ENCODE assay signal across 8 cellular contexts in the genomic region with DNA sequence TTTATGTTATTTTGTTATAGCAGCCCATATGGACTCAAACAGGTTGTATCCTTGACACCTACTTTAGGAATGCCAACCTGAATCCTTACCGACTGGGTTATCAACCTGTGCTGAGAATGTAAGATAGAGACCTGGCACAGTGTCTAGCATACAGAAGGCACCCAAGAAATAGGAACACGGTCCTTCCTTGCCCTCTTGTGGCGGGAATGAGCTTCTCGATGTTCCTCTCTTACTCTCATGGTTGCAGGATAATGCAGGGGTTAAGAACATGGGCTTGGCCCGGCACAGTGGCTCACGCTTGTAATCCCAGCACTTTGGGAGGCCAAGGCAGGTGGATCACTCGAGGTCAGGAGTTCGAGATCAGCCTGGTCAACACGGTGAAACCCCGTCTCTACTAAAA. TPM values are rescaled to one million over a fixed set of nuclear protein-coding genes. Genes with fewer than 3 reads are reported as not detected.
DNase-seq lines count a peak whose midpoint lies in the region; ATAC-seq and TF ChIP-seq lines count a peak whose summit lies in the region.
"Had no signal": no experiment of that assay in that cellular context is flagged by ENCODE, and none has a peak within 500 bp of the region (broad histone marks: within the 10 kb centered on the region; RNA-seq: fewer than 3 reads in every experiment).

No MANE protein-coding gene starts in this region.

- no peak for TF ChIP-seq POLR2A in sigmoid colon (IDR thresholded peaks at IDR 0.05)

- peak; percentile 65 for TF ChIP-seq CTCF in PC-3 (conservative IDR thresholded peaks at IDR 0.05; ENCODE audit: low read depth, low read length)
- TF ChIP-seq CTCF in sigmoid colon (IDR thresholded peaks at IDR 0.05), result peak in 3 of 4 experiments; percentile 23 to 34 (median 33)

- DNase-seq in HCEC 1CT (peak; percentile 45), PC-3 (peak; percentile 69), fibroblast of the conjunctiva (ENCODE audit: low read depth) (peak; percentile 28), sigmoid colon (no peak), SHP77 treated with DMSO at 0.1 percent for 48 hours (lab: John Stamatoyannopoulos, UW) (no peak), NK-92 (lab: John Stamatoyannopoulos, UW; ENCODE audit: unreplicated experiment) (no peak)
- no peak for DNase-seq in activated CD8-positive, alpha-beta memory T cell treated with anti-CD3 and anti-CD28 coated beads for 24 hours

- CTCF ChIA-PET in PC-3 (lab: Charles Lee), result interaction anchor here (0.6 to 1.2 kb wide), 2 partner anchors 51 to 428 kb away, joined by 3 to 6 read pairs; a partner anchor contains a TSS

- no peaks in the 10 kb centered on the region for H4K20me1 ChIP-seq in PC-3 (ENCODE audit: low read length)

- H3K4me2 ChIP-seq in PC-3 (ENCODE audit: low read length), result no peak overlapping the region

- H3K79me2 ChIP-seq in PC-3 (ENCODE audit: low read length), result peaks cover 6% of the 10 kb centered on the region

- no peaks in the 10 kb centered on the region for H3K27me3 ChIP-seq in PC-3 (ENCODE audit: low read length)
- H3K27me3 ChIP-seq in sigmoid colon, result no peaks in the 10 kb centered on the region

- H3K36me3 ChIP-seq in PC-3 (ENCODE audit: low read depth, low read length) (peaks cover 33% of the 10 kb centered on the region), sigmoid colon (peaks cover 8 to 67% (median 22%) of the 10 kb centered on the region in 4 donors)

- BruUV-seq in PC-3 (replicated peaks; lab: Mats Ljungman, UMichigan), result no TSS peak

- no peak for TF ChIP-seq EP300 in sigmoid colon (IDR thresholded peaks at IDR 0.05)

- POLR2A ChIA-PET in PC-3 (lab: Charles Lee; ENCODE audit: unreplicated experiment), result interaction anchor here (0.6 kb wide), 1 partner anchor 139 kb away, joined by 3 read pairs; no protein-coding TSS in a partner anchor

- H3K4me3 ChIP-seq in PC-3 (ENCODE audit: low read length), result no peak overlapping the region
- no peak overlapping the region for H3K4me3 ChIP-seq in sigmoid colon

- H3K4me1 ChIP-seq in PC-3 (ENCODE audit: insufficient read depth, low read length) (no peaks in the 10 kb centered on the region), sigmoid colon (no peaks in the 10 kb centered on the region)

- H2AFZ ChIP-seq in PC-3 (ENCODE audit: low read length), result no peak overlapping the region

- H3K9ac ChIP-seq in PC-3 (ENCODE audit: low read length), result no peak overlapping the region

- H3K27ac ChIP-seq in PC-3 (ENCODE audit: low read length), result no peak overlapping the region
- H3K27ac ChIP-seq in sigmoid colon, result no peak overlapping the region

- intact Hi-C loops in PC-3 (cut with micrococcal nuclease) (no loop called here), sigmoid colon (cut with DNase I) (no loop called here)

- H3K9me2 ChIP-seq in PC-3 (replicated peaks; ENCODE audit: low read length), result no peaks in the 10 kb centered on the region

- H3F3A ChIP-seq in PC-3 (ENCODE audit: low read length, unreplicated experiment), result no peaks in the 10 kb centered on the region

- H3K9me3 ChIP-seq in PC-3 (ENCODE audit: low read length), result no peaks in the 10 kb centered on the region
- H3K9me3 ChIP-seq in sigmoid colon, result no peaks in the 10 kb centered on the region

- ATAC-seq in PC-3, result peak; percentile 85

- 20 to 57% methylated on average over 10 of the region's 10 CpGs for WGBS in sigmoid colon, 2 donors

RNA-seq across cellular contexts. Expression of a gene that starts 6.5 kb away (rescaled TPM):
- total RNA-seq in PC-3 (2014; rRNA removed), result 35.4 and 36.1 TPM in 2 replicates
- 10 to 100 TPM; 12.5 to 25.8 (median 14.5) TPM for total RNA-seq in sigmoid colon
- polyA plus RNA-seq in sigmoid colon, result 10 to 100 TPM in 1 of 3 donors, 1 to 10 TPM in 2; 7.9 to 11.6 (median 8.4) TPM

RNA-seq across cellular contexts. Expression of a gene that starts 29.3 kb away (rescaled TPM):
- total RNA-seq in PC-3 (2014; rRNA removed), result 6.4 and 7.6 TPM in 2 replicates
- total RNA-seq in sigmoid colon, result under 1 TPM in 2 of 4 donors, not detected in 2; under 0.01 to 0.41 TPM
- 10 to 100 TPM; 10.8 to 57.6 (median 15.8) TPM for polyA plus RNA-seq in sigmoid colon

RNA-seq across cellular contexts. Expression of a gene that starts 31.4 kb away (rescaled TPM):
- total RNA-seq in PC-3 (2014; rRNA removed) (not detected in 2 replicates), sigmoid colon (under 1 TPM in 3 of 4 donors, not detected in 1; under 0.01 to 0.16 (median 0.14) TPM)
- 10 to 100 TPM; 12.0 to 13.2 (median 13.2) TPM for polyA plus RNA-seq in sigmoid colon
- total RNA-seq: dermis microvascular lymphatic vessel endothelial cell had no signal

Comparison
In these comparisons a context has a peak if more than half of its experiments do, and no peak if none do; other contexts are left out.
1. DNase-seq: peak in HCEC 1CT (single experiment), PC-3 (single experiment) and fibroblast of the conjunctiva (single experiment); none in sigmoid colon (single experiment), SHP77 treated with DMSO at 0.1 percent for 48 hours (single experiment), activated CD8-positive, alpha-beta memory T cell treated with anti-CD3 and anti-CD28 coated beads for 24 hours (single experiment) and NK-92 (single experiment).